ENCODE assay signal across 8 cellular contexts in genomic region chr20:33811763-33812672, GRCh38. TPM values are rescaled to one million over a fixed set of nuclear protein-coding genes. Genes with fewer than 3 reads are reported as not detected.
DNase-seq lines count a peak whose midpoint lies in the region; TF ChIP-seq lines count a peak whose summit lies in the region.

No MANE protein-coding gene starts in this region.

- no peaks in the 10 kb centered on the region for H3K27me3 Mint-ChIP-seq in IgD-negative memory B cell

- peaks cover 5% of the 10 kb centered on the region for H3K36me3 Mint-ChIP-seq in IgD-negative memory B cell

- H3K27ac Mint-ChIP-seq in IgD-negative memory B cell: peak overlapping the region; percentile 76 to 95 (median 84)

- no peak for TF ChIP-seq CTCF in WERI-Rb-1 (IDR thresholded peaks at IDR 0.05; ENCODE audit: low read depth, low read length)

- peak overlapping the region; percentile 82 for H3K27ac ChIP-seq in WERI-Rb-1
- H3K27ac ChIP-seq in duodenal mucosa (ENCODE audit: low read depth, low read length): peak overlapping the region; percentile 91

- H3K27me3 ChIP-seq in WERI-Rb-1 (ENCODE audit: insufficient read depth, low read depth, severe bottlenecking): no peaks in the 10 kb centered on the region
- no peaks in the 10 kb centered on the region for H3K27me3 ChIP-seq in duodenal mucosa (ENCODE audit: control insufficient read depth in 1 of 2, insufficient read depth in 2 of 2, low read length in 2 of 2)

- peak; percentile 32 for DNase-seq in NCI-H748 (lab: John Stamatoyannopoulos, UW; ENCODE audit: unreplicated experiment)
- no peak for DNase-seq in NCI-H748 treated with DMSO at 0.1 percent for 48 hours (lab: John Stamatoyannopoulos, UW)
- DNase-seq in WERI-Rb-1: no peak
- DNase-seq in lung microvascular endothelial cell (ENCODE audit: low read depth in 2 of 2): peak; percentile 84 to 94
- peak; percentile 7 for DNase-seq in stimulated activated CD8-positive, alpha-beta memory T cell treated with anti-CD3 and anti-CD28 coated beads, Interleukin-7, amount 100 ng/mL, for 24 hours (ENCODE audit: low read depth)
- no peak for DNase-seq in SHP77 treated with DMSO at 0.1 percent for 48 hours (lab: John Stamatoyannopoulos, UW)

- H3K9me3 ChIP-seq in WERI-Rb-1 (ENCODE audit: severe bottlenecking): no peaks in the 10 kb centered on the region
- H3K9me3 ChIP-seq in duodenal mucosa (ENCODE audit: control insufficient read depth in 1 of 2, low read length in 2 of 2): no peaks in the 10 kb centered on the region

- no peaks in the 10 kb centered on the region for H3K9me3 Mint-ChIP-seq in IgD-negative memory B cell

- peaks cover 36 to 47% of the 10 kb centered on the region in 2 donors for H3K4me1 ChIP-seq in duodenal mucosa (ENCODE audit: control insufficient read depth in 1 of 2, insufficient read depth in 2 of 2, low read length in 2 of 2)

- H3K4me1 Mint-ChIP-seq in IgD-negative memory B cell: peaks cover 16 to 44% (median 28%) of the 10 kb centered on the region in 3 donors

- H3K36me3 ChIP-seq in WERI-Rb-1: peaks cover 10% of the 10 kb centered on the region
- peaks cover 5 to 9% of the 10 kb centered on the region in 2 donors for H3K36me3 ChIP-seq in duodenal mucosa (ENCODE audit: control insufficient read depth in 1 of 2, insufficient read depth in 2 of 2, low read length in 2 of 2)

- H3K9ac ChIP-seq in duodenal mucosa (ENCODE audit: low read depth in 1 of 2, low read length in 2 of 2): peak overlapping the region; percentile 99

- peak overlapping the region; percentile 84 to 98 (median 96) for H3K4me3 Mint-ChIP-seq in IgD-negative memory B cell

- H3K4me3 ChIP-seq in WERI-Rb-1 (ENCODE audit: low read depth, low read length) (peak overlapping the region; percentile 79), duodenal mucosa (ENCODE audit: low read depth in 1 of 2, low read length in 2 of 2) (peak overlapping the region; percentile 95 to 98)

RNA-seq across cellular contexts. Expression of gene CHMP4B, which starts 0.9 kb away (rescaled TPM):
- polyA plus RNA-seq in IgD-negative memory B cell: 11.8 TPM
- 30.3 and 34.1 TPM in 2 replicates for total RNA-seq in lung microvascular endothelial cell

Comparison
In these comparisons a context has a peak if more than half of its experiments do, and no peak if none do; other contexts are left out.
1. DNase-seq: peak in NCI-H748 (single experiment), lung microvascular endothelial cell (2 of 2) and stimulated activated CD8-positive, alpha-beta memory T cell treated with anti-CD3 and anti-CD28 coated beads, Interleukin-7, amount 100 ng/mL, for 24 hours (single experiment); none in NCI-H748 treated with DMSO at 0.1 percent for 48 hours (single experiment), WERI-Rb-1 (single experiment) and SHP77 treated with DMSO at 0.1 percent for 48 hours (single experiment).